Comparison of ENCODE assay signal across 22 cellular contexts in genomic region chr1:107467286-107467685, GRCh38.
"Had no signal": no experiment of that assay in that cellular context is flagged by ENCODE, and none has a peak within 500 bp of the region (broad histone marks: within the 10 kb centered on the region; RNA-seq: fewer than 3 reads in every experiment).

No MANE protein-coding gene starts in this region.

- H3K27me3 ChIP-seq: esophagus muscularis mucosa, gastrocnemius medialis, ovary, right atrium auricular region, sigmoid colon, suprapubic skin, thyroid gland, upper lobe of left lung, vagina had no signal

- H3K9me3 Mint-ChIP-seq: dendritic cell treated with granulocyte-macrophage colony-stimulating factor and Interleukin-4, amounts not matched to agents 40 ng/mL and 50 ng/mL, for 4 days; effector memory CD8-positive, alpha-beta T cell; naive thymus-derived CD8-positive, alpha-beta T cell had no signal

- DNase-seq: effector memory CD8-positive, alpha-beta T cell; gastrocnemius medialis; heart right ventricle; hypothalamus; kidney glomerular epithelial cell; mucosa of descending colon; naive thymus-derived CD8-positive, alpha-beta T cell; ovary; sigmoid colon; stimulated activated CD4-positive, alpha-beta T cell treated with anti-CD3 and anti-CD28 coated beads, Interleukin-12 subunit alpha, Interleukin-12 subunit beta, amount 100 ng/mL, for 4 hours; stimulated activated naive CD4-positive, alpha-beta T cell treated with Interleukin-2 at 50 U/mL for 16 hours; thyroid gland; upper lobe of left lung had no signal

- H3K4me1 ChIP-seq: esophagus muscularis mucosa, gastrocnemius medialis, heart right ventricle, right atrium auricular region, sigmoid colon, suprapubic skin, thyroid gland, upper lobe of left lung, vagina had no signal

- FAIRE-seq: islet of Langerhans had no signal

- ATAC-seq: effector memory CD8-positive, alpha-beta T cell; gastrocnemius medialis; heart right ventricle; mucosa of descending colon; naive thymus-derived CD8-positive, alpha-beta T cell had no signal

- H3K4me3 Mint-ChIP-seq: dendritic cell treated with granulocyte-macrophage colony-stimulating factor and Interleukin-4, amounts not matched to agents 40 ng/mL and 50 ng/mL, for 4 days; effector memory CD8-positive, alpha-beta T cell; naive thymus-derived CD8-positive, alpha-beta T cell had no signal

- H3K9me3 ChIP-seq: esophagus muscularis mucosa, gastrocnemius medialis, heart right ventricle, mucosa of descending colon, neutrophil, ovary, right atrium auricular region, sigmoid colon, suprapubic skin, thyroid gland, upper lobe of left lung, vagina had no signal

- H3K36me3 Mint-ChIP-seq: naive thymus-derived CD8-positive, alpha-beta T cell had no signal

- H3K27ac ChIP-seq: epithelial cell of prostate, esophagus muscularis mucosa, gastrocnemius medialis, heart right ventricle, neutrophil, ovary, right atrium auricular region, sigmoid colon, skin epidermis, suprapubic skin, thyroid gland, upper lobe of left lung, vagina had no signal

- H3K36me3 ChIP-seq: esophagus muscularis mucosa, gastrocnemius medialis, heart right ventricle, neutrophil, ovary, right atrium auricular region, sigmoid colon, suprapubic skin, thyroid gland, upper lobe of left lung, vagina had no signal

- H3K4me3 ChIP-seq: esophagus muscularis mucosa, gastrocnemius medialis, heart right ventricle, mucosa of descending colon, ovary, right atrium auricular region, sigmoid colon, skin epidermis, suprapubic skin, thyroid gland, upper lobe of left lung, vagina had no signal

- H3K27ac Mint-ChIP-seq: dendritic cell treated with granulocyte-macrophage colony-stimulating factor and Interleukin-4, amounts not matched to agents 40 ng/mL and 50 ng/mL, for 4 days; effector memory CD8-positive, alpha-beta T cell; naive thymus-derived CD8-positive, alpha-beta T cell had no signal

- H3K4me1 Mint-ChIP-seq: naive thymus-derived CD8-positive, alpha-beta T cell had no signal
